17 cellular contexts compared by ENCODE assay signal in the genomic region with DNA sequence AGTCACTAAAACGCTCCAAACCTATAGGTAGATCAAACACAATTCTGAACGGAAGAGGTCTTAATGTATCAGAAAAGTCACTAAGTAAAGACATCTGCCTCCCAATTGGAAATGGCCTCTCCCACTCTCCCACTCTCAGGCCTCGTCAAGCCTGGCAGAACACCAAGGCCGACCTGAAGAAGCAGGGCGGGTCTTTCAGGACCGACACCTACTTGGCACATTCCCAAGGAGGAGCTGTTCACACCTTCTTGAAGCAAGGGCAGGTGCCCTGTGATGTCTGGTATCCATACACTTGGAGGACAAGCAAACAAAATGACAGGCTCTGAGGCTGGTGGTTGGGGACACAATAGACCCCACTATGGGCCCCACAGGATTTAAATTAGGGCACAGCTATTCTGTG. TPM values are rescaled to one million over a fixed set of nuclear protein-coding genes. Genes with fewer than 3 reads are reported as not detected.
A peak's percentile ranks its signal among the peaks of the same experiment; 100 is the strongest.
DNase-seq lines count a peak whose midpoint lies in the region; ATAC-seq and TF ChIP-seq lines count a peak whose summit lies in the region.
"Had no signal": no experiment of that assay in that cellular context is flagged by ENCODE, and none has a peak within 500 bp of the region (broad histone marks: within the 10 kb centered on the region; RNA-seq: fewer than 3 reads in every experiment).

No MANE protein-coding gene starts in this region.

- no peak overlapping the region for H3K4me3 ChIP-seq in esophagus squamous epithelium
- H3K4me3 ChIP-seq in gastrocnemius medialis: no peak overlapping the region
- H3K4me3 ChIP-seq: heart right ventricle, K562 had no signal

- H3K36me3 Mint-ChIP-seq in immature natural killer cell: peaks cover 7 to 9% (median 9%) of the 10 kb centered on the region in 3 donors

- H3K36me3 ChIP-seq in esophagus squamous epithelium: peaks cover 0 to 2% (median 0%) of the 10 kb centered on the region in 3 donors
- H3K36me3 ChIP-seq in gastrocnemius medialis: no peaks in the 10 kb centered on the region

- H3K27ac Mint-ChIP-seq in immature natural killer cell: no peak overlapping the region
- H3K27ac Mint-ChIP-seq: activated naive CD4-positive, alpha-beta T cell treated with anti-CD3 and anti-CD28 coated beads for 36 hours; naive thymus-derived CD4-positive, alpha-beta T cell had no signal

- ATAC-seq in gastrocnemius medialis: no peak
- ATAC-seq: K562; naive thymus-derived CD4-positive, alpha-beta T cell had no signal

- H3K27me3 Mint-ChIP-seq in immature natural killer cell (ENCODE audit: low read depth in 3 of 3): peaks cover 0 to 2% (median 2%) of the 10 kb centered on the region in 3 donors
- H3K27me3 Mint-ChIP-seq: naive thymus-derived CD4-positive, alpha-beta T cell had no signal

- intact Hi-C loops in esophagus squamous epithelium (cut with DNase I): no loop called here
- intact Hi-C loops in gastrocnemius medialis (cut with DNase I; ENCODE audit: low total_unique reads): no loop called here

- no peak for TF ChIP-seq POLR2A in esophagus squamous epithelium (IDR thresholded peaks at IDR 0.05)
- no peak for TF ChIP-seq POLR2A in gastrocnemius medialis (IDR thresholded peaks at IDR 0.05)

- H3K27me3 ChIP-seq in esophagus squamous epithelium (no peaks in the 10 kb centered on the region), gastrocnemius medialis (no peaks in the 10 kb centered on the region)
- H3K27me3 ChIP-seq: heart right ventricle had no signal

- H3K4me1 ChIP-seq in esophagus squamous epithelium (peaks cover 0 to 39% (median 15%) of the 10 kb centered on the region in 3 donors), gastrocnemius medialis (peaks cover 14 to 22% of the 10 kb centered on the region in 2 donors)

- no peaks in the 10 kb centered on the region for H3K9me3 Mint-ChIP-seq in immature natural killer cell

- no peak overlapping the region for H3K4me3 Mint-ChIP-seq in immature natural killer cell
- H3K4me3 Mint-ChIP-seq: activated naive CD4-positive, alpha-beta T cell treated with anti-CD3 and anti-CD28 coated beads for 36 hours; naive thymus-derived CD4-positive, alpha-beta T cell had no signal

- H3K9me3 ChIP-seq in esophagus squamous epithelium: peaks cover 0 to 9% (median 5%) of the 10 kb centered on the region in 3 donors
- no peaks in the 10 kb centered on the region for H3K9me3 ChIP-seq in gastrocnemius medialis

- H3K27ac ChIP-seq in esophagus squamous epithelium (peak overlapping the region in 3 of 4 donors; percentile 24 to 86 (median 84)), gastrocnemius medialis (peak overlapping the region in 3 of 4 donors; percentile 51 to 62 (median 54))

- 55 to 71% methylated on average over 6 of the region's 6 CpGs for WGBS in esophagus squamous epithelium, 2 donors

- peaks cover 17 to 31% of the 10 kb centered on the region in 2 donors for H3K4me1 Mint-ChIP-seq in immature natural killer cell

- DNase-seq in DMS79 (lab: John Stamatoyannopoulos, UW): peak; percentile 96
- peak; percentile 27 for DNase-seq in LoVo (ENCODE audit: low spot score)
- DNase-seq in esophagus squamous epithelium (lab: John Stamatoyannopoulos, UW): no peak
- DNase-seq in gastrocnemius medialis: no peak
- no peak for DNase-seq in NK-92 (lab: John Stamatoyannopoulos, UW; ENCODE audit: unreplicated experiment)
- no peak for DNase-seq in immature natural killer cell
- no peak for DNase-seq in H4 (ENCODE audit: low spot score)
- DNase-seq: activated CD4-positive, alpha-beta T cell treated with anti-CD3 and anti-CD28 coated beads for 4 hours; activated naive CD4-positive, alpha-beta T cell treated with anti-CD3 and anti-CD28 coated beads for 36 hours; cerebellar nuclear complex; effector memory CD4-positive, alpha-beta T cell; MV-4-11; NCI-H1930; NCI-H524 treated with DMSO at 0.1 percent for 48 hours had no signal

- in situ Hi-C loops in gastrocnemius medialis (cut with MboI; ENCODE audit: low sequenced_read_pairs in 4 of 4): no loop called here

- TF ChIP-seq CTCF in esophagus squamous epithelium (IDR thresholded peaks at IDR 0.05): no peak
- TF ChIP-seq CTCF in gastrocnemius medialis (IDR thresholded peaks at IDR 0.05 in 4 of 5, conservative IDR thresholded peaks at IDR 0.05 in 1 of 5): no peak

RNA-seq across cellular contexts. Expression of a gene that starts 30.0 kb away (rescaled TPM):
- 10 to 100 TPM; 14.1 to 23.7 (median 15.4) TPM for total RNA-seq in esophagus squamous epithelium
- 1 to 10 TPM in 2 of 4 donors, under 1 TPM in 2; 0.87 to 3.1 (median 1.3) TPM for total RNA-seq in gastrocnemius medialis
- 10 to 100 TPM in 1 of 3 donors, 1 to 10 TPM in 2; 5.3 to 15.7 (median 5.6) TPM for polyA plus RNA-seq in immature natural killer cell
- total RNA-seq in H4 (2014; rRNA removed; shearing (Covaris generic)): 35.7 and 52.3 TPM in 2 replicates

Comparison
In these comparisons a context has a peak if more than half of its experiments do, and no peak if none do; other contexts are left out.
1. DNase-seq: peak in DMS79 (single experiment) and LoVo (single experiment); none in esophagus squamous epithelium (single experiment), gastrocnemius medialis (0 of 2), NK-92 (single experiment), immature natural killer cell (0 of 3) and H4 (single experiment).